Comparison of ENCODE assay signal across 1 cellular context in the genomic region with DNA sequence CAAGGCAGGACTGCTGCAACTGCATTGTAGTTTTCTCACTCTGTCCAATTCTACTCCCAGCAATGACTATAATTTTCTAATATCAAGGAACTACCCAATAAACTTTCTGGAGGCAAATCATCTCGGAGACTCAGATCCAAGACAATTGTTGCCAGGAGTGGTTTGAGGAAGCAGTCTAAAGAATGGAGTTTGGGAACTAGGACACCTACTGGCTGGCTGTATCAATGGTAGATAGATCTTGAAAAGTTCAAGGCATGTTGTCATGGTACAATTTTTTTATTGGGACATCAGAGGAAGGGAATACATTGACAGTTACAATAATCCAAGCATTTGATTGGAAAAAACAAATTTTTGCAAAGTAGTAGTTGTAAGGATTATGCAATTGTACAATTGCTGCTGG.
TF ChIP-seq lines count a peak whose summit lies in the region.

No MANE protein-coding gene starts in this region.

TF ChIP-seq in GM23338, 12 proteins besides CTCF, POLR2A, EP300 and RAD21 (continued from another document):
- TF ChIP-seq ZNF462 (CRISPR knock-in tag; IDR thresholded peaks at IDR 0.05) (no peak), CREB1 (CRISPR knock-in tag; IDR thresholded peaks at IDR 0.05; ENCODE audit: low read depth) (no peak)
